ENCODE assay signal across 8 cellular contexts in genomic region chr2:231677632-231678104, GRCh38. TPM values are rescaled to one million over a fixed set of nuclear protein-coding genes. Genes with fewer than 3 reads are reported as not detected.
A peak's percentile ranks its signal among the peaks of the same experiment; 100 is the strongest.
DNase-seq lines count a peak whose midpoint lies in the region; ATAC-seq and TF ChIP-seq lines count a peak whose summit lies in the region.

No MANE protein-coding gene starts in this region.

- H3K4me1 ChIP-seq in mammary epithelial cell (ENCODE audit: insufficient read depth, low read length): peaks cover 31% of the 10 kb centered on the region

- no peak overlapping the region for H3K4me2 ChIP-seq in mammary epithelial cell (ENCODE audit: insufficient read depth, low read depth, low read length)

- H3K27ac ChIP-seq in mammary epithelial cell (ENCODE audit: insufficient read depth, low read depth, low read length): no peak overlapping the region

- no peaks in the 10 kb centered on the region for H3K79me2 ChIP-seq in mammary epithelial cell (ENCODE audit: insufficient read depth, low read length)

- TF ChIP-seq CTCF in AG10803 (conservative IDR thresholded peaks at IDR 0.05; ENCODE audit: low read length) (peak; percentile 92), WTC11 (IDR thresholded peaks at IDR 0.05) (peak; percentile 99), mammary epithelial cell (conservative IDR thresholded peaks at IDR 0.05 in 1 of 2, IDR thresholded peaks at IDR 0.05 in 1 of 2; ENCODE audit: extremely low read depth in 1 of 2, insufficient read depth in 1 of 2, low read depth in 1 of 2, low read length in 2 of 2) (peak; percentile 92 to 98)

- dilution Hi-C loops in mammary epithelial cell (cut with HindIII; ENCODE audit: low sequenced_read_pairs): no loop called here

- no peaks in the 10 kb centered on the region for H3K9me3 Mint-ChIP-seq in WTC11

- H3K4me3 ChIP-seq in AG10803 (ENCODE audit: low read length) (no peak overlapping the region), mammary epithelial cell (replicated peaks in 1 of 3; ENCODE audit: insufficient read depth in 1 of 3, low read depth in 2 of 3, low read length in 3 of 3) (no peak overlapping the region)

- ATAC-seq in WTC11: peak; percentile 0; the same call in 1 of the 2 replicates
- ATAC-seq in GM21619 (IDR thresholded peaks at IDR 0.05; ENCODE audit: unreplicated experiment): no peak

- no peaks in the 10 kb centered on the region for H3K9me3 ChIP-seq in mammary epithelial cell (replicated peaks; ENCODE audit: insufficient read depth, low read length)

- H2AFZ ChIP-seq in mammary epithelial cell (ENCODE audit: low read depth, low read length): no peak overlapping the region

- H3K4me1 Mint-ChIP-seq in WTC11: peaks cover 47% of the 10 kb centered on the region

- H3K27me3 ChIP-seq in mammary epithelial cell (ENCODE audit: insufficient read depth, low read length): no peaks in the 10 kb centered on the region

- WGBS in mammary epithelial cell (ENCODE audit: low coverage, missing lambda C conversion rate): 4% methylated on average over 7 of the region's 8 CpGs

- no peaks in the 10 kb centered on the region for H3K27me3 Mint-ChIP-seq in WTC11 (ENCODE audit: low read depth)

- no peak overlapping the region for H3K4me3 Mint-ChIP-seq in WTC11

- H3K36me3 Mint-ChIP-seq in WTC11: no peaks in the 10 kb centered on the region

- POLR2A ChIA-PET in WTC11 (lab: Charles Lee): interaction anchor here (0.6 to 7.7 kb wide), 9 partner anchors 11 to 226 kb away, joined by 3 to 145 read pairs (median 5); partner anchors contain the start of gene PTMA

- H3K36me3 ChIP-seq in mammary epithelial cell (ENCODE audit: insufficient read depth, low read length): no peaks in the 10 kb centered on the region

- CTCF ChIA-PET in WTC11 (lab: Charles Lee) (interaction anchor here (0.5 to 7.3 kb wide), 54 partner anchors 9 to 846 kb away, joined by 3 to 260 read pairs (median 6); partner anchors contain the start of genes COPS7B, NCL, PDE6D and PTMA), mammary epithelial cell (lab: Charles Lee; ENCODE audit: low non-redundant PET) (interaction anchor here (0.6 to 1.3 kb wide), 10 partner anchors 24 to 853 kb away, joined by 3 to 58 read pairs (median 4); no protein-coding TSS in a partner anchor)

- BruUV-seq in mammary epithelial cell (replicated peaks; lab: Mats Ljungman, UMichigan): no TSS peak

- intact Hi-C loops in mammary epithelial cell (cut with micrococcal nuclease): loop anchor here (1.0 to 10.0 kb wide), 2 partner anchors 38 to 107 kb away; partner anchors contain the start of genes COPS7B and PDE6D

- DNase-seq in AG10803 (ENCODE audit: low read depth): peak; percentile 70
- peak; percentile 64 for DNase-seq in H4 (ENCODE audit: low spot score)
- DNase-seq in NCI-H345 (lab: John Stamatoyannopoulos, UW): peak; percentile 81
- peak; percentile 87 for DNase-seq in WTC11 (ENCODE audit: low spot score)
- DNase-seq in mammary epithelial cell: peak; percentile 67
- DNase-seq in kidney glomerular epithelial cell (lab: John Stamatoyannopoulos, UW): peak; percentile 84
- peak; percentile 82 to 87 for DNase-seq in stimulated activated CD4-positive, alpha-beta T cell treated with anti-CD3 and anti-CD28 coated beads, Interleukin-2, amount 100 ng/mL, for 48 hours

- peak overlapping the region; percentile 97 for H3K27ac Mint-ChIP-seq in WTC11

- H4K20me1 ChIP-seq in mammary epithelial cell (ENCODE audit: insufficient read depth, low read length): no peaks in the 10 kb centered on the region

- H3K9ac ChIP-seq in mammary epithelial cell (ENCODE audit: insufficient read depth, low read length): no peak overlapping the region

- in situ Hi-C loops in mammary epithelial cell (cut with MboI; ENCODE audit: low sequenced_read_pairs in 2 of 2): loop anchor here (5.0 kb wide), 2 partner anchors 35 to 45 kb away; no protein-coding TSS in a partner anchor

TF ChIP-seq in WTC11, 78 proteins besides CTCF, POLR2A, EP300 and RAD21:
- TF ChIP-seq ELF4 (CRISPR knock-in tag; IDR thresholded peaks at IDR 0.05; ENCODE audit: low read depth) (no peak), SP1 (CRISPR knock-in tag; conservative IDR thresholded peaks at IDR 0.05) (peak; percentile 43; the same call in 1 of the 2 replicates)

RNA-seq across cellular contexts. Expression of gene PTMA, which starts 30.7 kb away (rescaled TPM):
- 1,956 and 2,048 TPM in 2 replicates for total RNA-seq in H4 (2014; rRNA removed; shearing (Covaris generic))
- 2,164 to 2,284 TPM (median 2,200 TPM) in 3 replicates for total RNA-seq in WTC11 (2021)
- total RNA-seq in mammary epithelial cell: 100 to 1,000 TPM; 300 to 544 TPM
- 651 TPM for polyA plus RNA-seq in mammary epithelial cell
- polyA minus RNA-seq in mammary epithelial cell: 178 TPM
